1 cellular context compared by ENCODE assay signal in the genomic region with DNA sequence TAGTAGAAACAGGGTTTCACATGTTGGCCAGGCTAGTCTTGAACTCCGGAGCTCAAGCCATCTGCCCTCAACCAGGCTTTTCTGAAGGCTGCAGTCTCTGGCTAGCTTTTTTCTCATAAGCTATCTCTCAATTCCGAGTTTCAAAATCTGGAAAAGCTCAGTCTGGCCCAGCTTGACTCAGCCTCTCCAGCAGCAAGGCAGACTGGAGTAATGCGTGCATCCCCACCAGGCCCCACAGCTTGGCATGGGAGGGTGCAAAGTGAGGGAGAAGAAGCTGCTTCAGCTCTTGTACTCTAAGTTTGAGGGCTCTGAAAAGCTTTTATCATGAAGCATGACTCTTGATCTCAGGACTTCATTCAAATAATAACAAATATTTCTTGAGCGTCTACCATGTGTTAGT.
TF ChIP-seq lines count a peak whose summit lies in the region.

No MANE protein-coding gene starts in this region.

TF ChIP-seq in GM12878, 131 proteins besides CTCF, POLR2A, EP300 and RAD21:
- TF ChIP-seq SMC3 (IDR thresholded peaks at IDR 0.05; ENCODE audit: borderline replicate concordance, low read length), result no peak
- no peak for TF ChIP-seq PAX5 (IDR thresholded peaks at IDR 0.05; ENCODE audit: borderline replicate concordance, low read depth, low read length)
- TF ChIP-seq TCF12 (IDR thresholded peaks at IDR 0.05; ENCODE audit: low read depth, low read length), result no peak
- no peak for TF ChIP-seq TARDBP (IDR thresholded peaks at IDR 0.05; ENCODE audit: borderline replicate concordance)
- no peak for TF ChIP-seq IKZF1 (conservative IDR thresholded peaks at IDR 0.05)
- TF ChIP-seq CEBPB (IDR thresholded peaks at IDR 0.05; ENCODE audit: borderline replicate concordance in 1 of 2, low read depth in 2 of 2, low read length in 2 of 2), result no peak
- no peak for TF ChIP-seq ZBED1 (IDR thresholded peaks at IDR 0.05; ENCODE audit: borderline replicate concordance)
- TF ChIP-seq TAF1 (IDR thresholded peaks at IDR 0.05; ENCODE audit: borderline replicate concordance, low read depth, low read length), result no peak
- TF ChIP-seq CBX5 (IDR thresholded peaks at IDR 0.05; ENCODE audit: low read depth), result no peak
- no peak for TF ChIP-seq SPI1 (IDR thresholded peaks at IDR 0.05; ENCODE audit: borderline replicate concordance, insufficient read depth, low read depth, low read length)
- no peak for TF ChIP-seq ASH2L (IDR thresholded peaks at IDR 0.05; ENCODE audit: borderline replicate concordance, low read depth)
- TF ChIP-seq, protein P1, sequence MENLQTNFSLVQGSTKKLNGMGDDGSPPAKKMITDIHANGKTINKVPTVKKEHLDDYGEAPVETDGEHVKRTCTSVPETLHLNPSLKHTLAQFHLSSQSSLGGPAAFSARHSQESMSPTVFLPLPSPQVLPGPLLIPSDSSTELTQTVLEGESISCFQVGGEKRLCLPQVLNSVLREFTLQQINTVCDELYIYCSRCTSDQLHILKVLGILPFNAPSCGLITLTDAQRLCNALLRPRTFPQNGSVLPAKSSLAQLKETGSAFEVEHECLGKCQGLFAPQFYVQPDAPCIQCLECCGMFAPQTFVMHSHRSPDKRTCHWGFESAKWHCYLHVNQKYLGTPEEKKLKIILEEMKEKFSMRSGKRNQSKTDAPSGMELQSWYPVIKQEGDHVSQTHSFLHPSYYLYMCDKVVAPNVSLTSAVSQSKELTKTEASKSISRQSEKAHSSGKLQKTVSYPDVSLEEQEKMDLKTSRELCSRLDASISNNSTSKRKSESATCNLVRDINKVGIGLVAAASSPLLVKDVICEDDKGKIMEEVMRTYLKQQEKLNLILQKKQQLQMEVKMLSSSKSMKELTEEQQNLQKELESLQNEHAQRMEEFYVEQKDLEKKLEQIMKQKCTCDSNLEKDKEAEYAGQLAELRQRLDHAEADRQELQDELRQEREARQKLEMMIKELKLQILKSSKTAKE (IDR thresholded peaks at IDR 0.05; ENCODE audit: low read depth, poor library complexity, severe bottlenecking), result no peak
- TF ChIP-seq HDAC6 (IDR thresholded peaks at IDR 0.05; ENCODE audit: unreplicated experiment), result no peak
- no peak for TF ChIP-seq ETV6 (conservative IDR thresholded peaks at IDR 0.05 in 1 of 2, IDR thresholded peaks at IDR 0.05 in 1 of 2; ENCODE audit: borderline replicate concordance in 1 of 2, low read depth in 1 of 2)
